Comparison of ENCODE assay signal across 23 cellular contexts in genomic region chr2:122077771-122078170, GRCh38.
DNase-seq lines count a peak whose midpoint lies in the region; ATAC-seq and TF ChIP-seq lines count a peak whose summit lies in the region.
"Had no signal": no experiment of that assay in that cellular context is flagged by ENCODE, and none has a peak within 500 bp of the region (broad histone marks: within the 10 kb centered on the region; RNA-seq: fewer than 3 reads in every experiment).

No MANE protein-coding gene starts in this region.

- no peak overlapping the region for H3K4me2 ChIP-seq in trophoblast cell (ENCODE audit: low read length)
- H3K4me2 ChIP-seq: BLaER1 treated with 17β-estradiol and CSF1 and Interleukin-3, amounts not matched to agents 10 nM and 100 nM had no signal

- no peaks in the 10 kb centered on the region for H3K4me1 ChIP-seq in HEK293 (ENCODE audit: control insufficient read depth, insufficient read depth, low read length)
- H3K4me1 ChIP-seq in trophoblast cell (ENCODE audit: control insufficient read depth in 1 of 2, insufficient read depth in 2 of 2, low read length in 2 of 2) = peaks cover 14% of the 10 kb centered on the region in 2 experiments
- H3K4me1 ChIP-seq: Peyer's patch had no signal

- POLR2A ChIA-PET in HEK293 (lab: Yijun Ruan, JAX) = no interaction called here

- H3K23ac ChIP-seq in trophoblast cell (ENCODE audit: low read length) = no peak overlapping the region

- no peak overlapping the region for H4K12ac ChIP-seq in trophoblast cell (ENCODE audit: low read depth, low read length)

- H3K18ac ChIP-seq in trophoblast cell (ENCODE audit: low read length) = no peak overlapping the region

- peak overlapping the region; percentile 14 for H3K14ac ChIP-seq in trophoblast cell (ENCODE audit: low read length)

- no peaks in the 10 kb centered on the region for H3K36me3 ChIP-seq in HEK293 (ENCODE audit: control insufficient read depth in 2 of 2, insufficient read depth in 1 of 2, low read length in 2 of 2)
- no peaks in the 10 kb centered on the region for H3K36me3 ChIP-seq in trophoblast cell (ENCODE audit: control insufficient read depth in 1 of 2, insufficient read depth in 2 of 2, low read length in 2 of 2)
- H3K36me3 ChIP-seq: BLaER1 treated with 17β-estradiol and CSF1 and Interleukin-3, amounts not matched to agents 10 nM and 100 nM; Peyer's patch had no signal

- H3K4me3 ChIP-seq in HEK293 (ENCODE audit: low read depth, low read length) = no peak overlapping the region
- no peak overlapping the region for H3K4me3 ChIP-seq in trophoblast cell (ENCODE audit: low read depth, low read length)
- H3K4me3 ChIP-seq: BLaER1 treated with 17β-estradiol and CSF1 and Interleukin-3, amounts not matched to agents 10 nM and 100 nM; Peyer's patch had no signal

- H4K8ac ChIP-seq in trophoblast cell (ENCODE audit: low read depth, low read length) = no peak overlapping the region

- H2AFZ ChIP-seq in trophoblast cell (ENCODE audit: insufficient read depth, low read length, poor library complexity) = no peak overlapping the region

- H3K79me2 ChIP-seq in trophoblast cell (ENCODE audit: control insufficient read depth, insufficient read depth, low read length, poor library complexity) = no peaks in the 10 kb centered on the region

- H2BK120ac ChIP-seq in trophoblast cell (ENCODE audit: insufficient read depth, low read length, poor library complexity) = peak overlapping the region; percentile 53

- no peak for ATAC-seq in HG03097 (IDR thresholded peaks at IDR 0.05; ENCODE audit: low FRiP score, unreplicated experiment)
- ATAC-seq in HG03175 (IDR thresholded peaks at IDR 0.05; ENCODE audit: unreplicated experiment) = no peak

- peak overlapping the region; percentile 64 for H2AK5ac ChIP-seq in trophoblast cell (ENCODE audit: low read length)

- no peak overlapping the region for H3K27ac ChIP-seq in HEK293 (ENCODE audit: extremely low read depth, low read depth, low read length)
- peak overlapping the region; percentile 37 for H3K27ac ChIP-seq in trophoblast cell (ENCODE audit: low read depth, low read length)
- H3K27ac ChIP-seq: BLaER1 treated with 17β-estradiol and CSF1 and Interleukin-3, amounts not matched to agents 10 nM and 100 nM; HL-60; Peyer's patch had no signal

- peaks cover 3% of the 10 kb centered on the region for H3K79me1 ChIP-seq in trophoblast cell (ENCODE audit: low read length)

- no CpG with 5 or more reads among the region's 4 CpGs for WGBS in trophoblast cell (ENCODE audit: extremely low coverage, insufficient coverage, insufficient read length)

- H2BK5ac ChIP-seq in trophoblast cell (ENCODE audit: low read depth, low read length, poor library complexity) = no peak overlapping the region

- H3K9ac ChIP-seq in trophoblast cell (ENCODE audit: low read length) = no peak overlapping the region
- H3K9ac ChIP-seq: BLaER1 treated with 17β-estradiol and CSF1 and Interleukin-3, amounts not matched to agents 10 nM and 100 nM had no signal

- no peak overlapping the region for H2BK12ac ChIP-seq in trophoblast cell (ENCODE audit: low read length)

- DNase-seq in NCI-H2171 treated with DMSO at 0.1 percent for 48 hours (lab: John Stamatoyannopoulos, UW) = peak; percentile 16
- DNase-seq in NCI-H2171 (lab: John Stamatoyannopoulos, UW) = no peak
- peak; percentile 23 for DNase-seq in SK-N-DZ (ENCODE audit: low spot score)
- no peak for DNase-seq in trophoblast cell
- no peak for DNase-seq in globus pallidus (ENCODE audit: low spot score)
- DNase-seq: CD4-positive, alpha-beta T cell; DMS79 treated with DMSO at 0.1 percent for 48 hours; GF-D8; HCEC 1CT; NCI-H1048; NCI-H1417; NCI-H187 treated with DMSO at 0.1 percent for 48 hours; NCI-H2227 treated with DMSO at 0.1 percent for 48 hours; NCI-H510A; NCI-H748 treated with DMSO at 0.1 percent for 48 hours; Peyer's patch; SHP77 treated with DMSO at 0.1 percent for 48 hours; T-helper 2 cell had no signal

- H4K91ac ChIP-seq in trophoblast cell (ENCODE audit: low read depth, low read length) = peak overlapping the region; percentile 66

- TF ChIP-seq CTCF in HEK293 (tag by site-specific recombination; IDR thresholded peaks at IDR 0.05) = no peak

- CTCF ChIA-PET in HEK293 (lab: Yijun Ruan, JAX) = interaction anchor here (0.6 kb wide), 1 partner anchor 947 kb away, joined by 3 read pairs; no protein-coding TSS in a partner anchor

- H3K9me3 ChIP-seq in HEK293 (ENCODE audit: control insufficient read depth, insufficient read depth, low read depth, low read length) = no peaks in the 10 kb centered on the region
- H3K9me3 ChIP-seq in trophoblast cell (ENCODE audit: insufficient read depth, low read depth, low read length) = no peaks in the 10 kb centered on the region
- H3K9me3 ChIP-seq: BLaER1 treated with 17β-estradiol and CSF1 and Interleukin-3, amounts not matched to agents 10 nM and 100 nM; Peyer's patch had no signal

- no peak overlapping the region for H3K4ac ChIP-seq in trophoblast cell (ENCODE audit: low read depth, low read length)

- H3K27me3 ChIP-seq in trophoblast cell (ENCODE audit: insufficient read depth, low read length) = no peaks in the 10 kb centered on the region
- H3K27me3 ChIP-seq: BLaER1 treated with 17β-estradiol and CSF1 and Interleukin-3, amounts not matched to agents 10 nM and 100 nM; Peyer's patch had no signal

TF ChIP-seq in HEK293, 187 proteins besides CTCF, POLR2A, EP300 and RAD21:
- TF ChIP-seq ZNF248 (tag by site-specific recombination; IDR thresholded peaks at IDR 0.05) = no peak
- TF ChIP-seq ZIC2 (tag by site-specific recombination; IDR thresholded peaks at IDR 0.05) = no peak
- 0 out of 2 replicates have a peak, but pooled peaks have one; percentile 10 for TF ChIP-seq GLIS1 (tag by site-specific recombination; IDR thresholded peaks at IDR 0.05)
- no peak for TF ChIP-seq ZNF24 (tag by site-specific recombination; IDR thresholded peaks at IDR 0.05)
- TF ChIP-seq ZNF747 (tag by site-specific recombination; IDR thresholded peaks at IDR 0.05) = no peak
- TF ChIP-seq ZNF37A (tag by site-specific recombination; IDR thresholded peaks at IDR 0.05) = no peak
- TF ChIP-seq PRDM4 (tag by site-specific recombination; IDR thresholded peaks at IDR 0.05) = no peak
- no peak for TF ChIP-seq ZSCAN18 (tag by site-specific recombination; IDR thresholded peaks at IDR 0.05)

Comparison
In these comparisons a context has a peak if more than half of its experiments do, and no peak if none do; other contexts are left out.
1. DNase-seq: peak in NCI-H2171 treated with DMSO at 0.1 percent for 48 hours (single experiment) and SK-N-DZ (single experiment); none in NCI-H2171 (single experiment), trophoblast cell (0 of 2) and globus pallidus (single experiment).